31 cellular contexts compared by ENCODE assay signal in the genomic region with DNA sequence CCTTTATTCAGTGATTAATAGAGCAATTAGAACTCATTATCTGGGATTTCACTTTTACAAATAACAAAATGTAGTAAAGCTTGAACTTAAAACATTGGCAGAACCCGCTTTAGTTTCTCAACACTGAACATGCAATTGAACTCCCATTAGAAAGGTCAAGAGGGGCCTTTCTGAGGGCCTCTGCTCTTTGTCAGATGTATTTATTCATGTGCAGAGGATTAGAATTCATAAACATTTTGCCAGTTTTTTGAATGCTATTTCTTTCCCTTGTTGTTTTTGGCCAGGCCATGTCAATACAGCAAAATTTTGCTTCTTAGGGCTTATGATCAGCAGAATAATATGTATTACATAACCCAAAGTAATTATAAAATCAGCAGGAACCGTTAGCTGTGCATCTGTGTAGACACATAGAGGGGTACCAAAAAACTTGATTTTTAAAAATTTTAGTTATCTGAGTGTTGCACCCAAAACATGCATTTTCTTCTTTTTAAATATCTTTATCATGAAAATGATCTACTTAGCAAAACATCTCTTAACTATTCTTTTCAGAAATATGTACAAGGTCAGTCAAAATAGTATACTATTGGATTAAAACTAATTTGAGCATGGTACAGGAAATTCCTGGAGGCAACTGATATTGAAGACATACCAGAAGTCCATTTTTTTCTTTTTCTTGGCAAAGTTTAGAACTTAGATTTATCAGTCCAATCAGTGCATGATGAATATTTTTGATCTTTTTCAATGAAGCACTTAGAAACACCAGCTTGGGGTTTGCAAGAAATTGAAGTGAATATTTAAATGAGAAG.
DNase-seq lines count a peak whose midpoint lies in the region; ATAC-seq, FAIRE-seq and TF ChIP-seq lines count a peak whose summit lies in the region.
"Had no signal": no experiment of that assay in that cellular context is flagged by ENCODE, and none has a peak within 500 bp of the region (broad histone marks: within the 10 kb centered on the region; RNA-seq: fewer than 3 reads in every experiment).

No MANE protein-coding gene starts in this region.

- no peak for TF ChIP-seq CTCF in A549 (IDR thresholded peaks at IDR 0.05)
- TF ChIP-seq CTCF in choroid plexus epithelial cell (conservative IDR thresholded peaks at IDR 0.05; ENCODE audit: low read depth, low read length): no peak
- no peak for TF ChIP-seq CTCF in dorsolateral prefrontal cortex (IDR thresholded peaks at IDR 0.05 in 54 of 56, conservative IDR thresholded peaks at IDR 0.05 in 2 of 56; ENCODE audit: low read depth in 1 of 56, partially characterized antibody in 56 of 56)

- CTCF ChIA-PET in A549 (lab: Yijun Ruan, JAX): interaction anchor here (1.2 kb wide), 1 partner anchor 27 kb away, joined by 3 read pairs; no protein-coding TSS in a partner anchor

- intact Hi-C loops in dorsolateral prefrontal cortex (cut with DNase I): no loop called here

- H3K4me1 ChIP-seq in A549 (0 out of 3 replicates have a peak, but pooled peaks cover 3% of the 10 kb centered on the region), HUES48 (ENCODE audit: control insufficient read depth, insufficient read depth, low read length) (peaks cover 21% of the 10 kb centered on the region)
- H3K4me1 ChIP-seq: SJSA1, spleen had no signal

- DNase-seq in A549 (ENCODE audit: low read depth in 1 of 2, low spot score in 1 of 2) (no peak), choroid plexus epithelial cell (ENCODE audit: low read depth) (peak; percentile 50), fibroblast of the conjunctiva (ENCODE audit: low read depth) (peak; percentile 28), NCI-H748 treated with DMSO at 0.1 percent for 48 hours (lab: John Stamatoyannopoulos, UW) (no peak), dorsolateral prefrontal cortex (no peak)
- DNase-seq: activated CD4-positive, CD25-positive, alpha-beta regulatory T cell; activated CD8-positive, alpha-beta memory T cell treated with anti-CD3 and anti-CD28 coated beads, Interleukin-2, amount 10 ng/mL, durations not matched to agents 7 days and 5 days; activated gamma-delta T cell; activated naive CD8-positive, alpha-beta T cell treated with anti-CD3 and anti-CD28 coated beads for 36 hours; activated T-cell treated with anti-CD3 and anti-CD28 coated beads, Interleukin-2, amount 50 U/mL, for 4 hours; aorta; CD4-positive, alpha-beta memory T cell; hippocampal formation; left colon; NCI-H1417 treated with DMSO at 0.1 percent for 48 hours; NCI-H2081 treated with DMSO at 0.1 percent for 48 hours; NCI-H774; posterior cingulate gyrus; right cardiac atrium; spleen; stimulated activated CD4-positive, alpha-beta T cell treated with anti-CD3 and anti-CD28 coated beads, Interleukin-2, amount 100 ng/mL, for 24 hours had no signal

- ATAC-seq in A549 (no peak), GM21367 (IDR thresholded peaks at IDR 0.05; ENCODE audit: unreplicated experiment) (no peak), HG03039 (IDR thresholded peaks at IDR 0.05; ENCODE audit: unreplicated experiment) (no peak)
- ATAC-seq: activated CD8-positive, alpha-beta memory T cell treated with anti-CD3 and anti-CD28 coated beads, Interleukin-2, amount 10 ng/mL, durations not matched to agents 7 days and 5 days; activated T-cell treated with anti-CD3 and anti-CD28 coated beads, Interleukin-2, amount 50 U/mL, for 4 hours; esophagus mucosa; left colon; right cardiac atrium had no signal

- no peak for TF ChIP-seq RAD21 in A549 (conservative IDR thresholded peaks at IDR 0.05 in 1 of 2, IDR thresholded peaks at IDR 0.05 in 1 of 2)

- H3K4me2 ChIP-seq in A549: no peak overlapping the region

- TF ChIP-seq POLR2A in A549 (IDR thresholded peaks at IDR 0.05; ENCODE audit: low read length): no peak

- no peaks in the 10 kb centered on the region for H3K36me3 ChIP-seq in HUES48 (ENCODE audit: control insufficient read depth, insufficient read depth, low read length)
- H3K36me3 ChIP-seq: cardiac muscle cell, SJSA1, spleen, thoracic aorta had no signal

- H3K9me3 ChIP-seq in A549: no peaks in the 10 kb centered on the region
- H3K9me3 ChIP-seq in HUES48 (ENCODE audit: control insufficient read depth, insufficient read depth, low read length): no peaks in the 10 kb centered on the region
- H3K9me3 ChIP-seq: SJSA1, spleen, thoracic aorta had no signal

- FAIRE-seq in A549 (lab: Jason Lieb, UNC): peak; percentile 28
- FAIRE-seq: A204.1, D721Med had no signal

- no peaks in the 10 kb centered on the region for H3K27me3 ChIP-seq in HUES48 (ENCODE audit: control insufficient read depth, insufficient read depth, low read length)
- H3K27me3 ChIP-seq in dorsolateral prefrontal cortex: no peaks in the 10 kb centered on the region
- H3K27me3 ChIP-seq: cardiac muscle cell, SJSA1, spleen had no signal

- H3K9ac ChIP-seq in HUES48 (ENCODE audit: low read depth, low read length): no peak overlapping the region

- no peak for TF ChIP-seq EP300 in A549 (IDR thresholded peaks at IDR 0.05)

- H3K4me3 ChIP-seq in A549: no peak overlapping the region
- no peak overlapping the region for H3K4me3 ChIP-seq in HUES48 (ENCODE audit: low read depth, low read length)
- H3K4me3 ChIP-seq in choroid plexus epithelial cell (ENCODE audit: low read depth, low read length): no peak overlapping the region
- no peak overlapping the region for H3K4me3 ChIP-seq in dorsolateral prefrontal cortex
- H3K4me3 ChIP-seq: cardiac muscle cell, coronary artery, SJSA1, spleen, thoracic aorta had no signal

- POLR2A ChIA-PET in A549 (lab: Yijun Ruan, JAX): no interaction called here

- H3K27ac ChIP-seq in A549 (no peak overlapping the region), HUES48 (ENCODE audit: low read depth, low read length) (peak overlapping the region; percentile 95), dorsolateral prefrontal cortex (no peak overlapping the region)
- H3K27ac ChIP-seq: cardiac muscle cell, coronary artery, SJSA1, spleen, thoracic aorta had no signal

- WGBS in A549 (ENCODE audit: missing lambda C conversion rate): 61% methylated on average over 2 of the region's 2 CpGs

TF ChIP-seq in A549, 52 proteins besides CTCF, POLR2A, EP300 and RAD21:
- TF ChIP-seq CHD2 (IDR thresholded peaks at IDR 0.05; ENCODE audit: low read length, partially characterized antibody): no peak
- no peak for TF ChIP-seq ESRRA (IDR thresholded peaks at IDR 0.05; ENCODE audit: borderline replicate concordance, low read length)
- TF ChIP-seq ZNF302 (CRISPR knock-in tag; IDR thresholded peaks at IDR 0.05): no peak
- no peak for TF ChIP-seq EHF (CRISPR knock-in tag; IDR thresholded peaks at IDR 0.05)
- TF ChIP-seq GATA3 (IDR thresholded peaks at IDR 0.05; ENCODE audit: borderline replicate concordance): no peak
- TF ChIP-seq, protein P1, sequence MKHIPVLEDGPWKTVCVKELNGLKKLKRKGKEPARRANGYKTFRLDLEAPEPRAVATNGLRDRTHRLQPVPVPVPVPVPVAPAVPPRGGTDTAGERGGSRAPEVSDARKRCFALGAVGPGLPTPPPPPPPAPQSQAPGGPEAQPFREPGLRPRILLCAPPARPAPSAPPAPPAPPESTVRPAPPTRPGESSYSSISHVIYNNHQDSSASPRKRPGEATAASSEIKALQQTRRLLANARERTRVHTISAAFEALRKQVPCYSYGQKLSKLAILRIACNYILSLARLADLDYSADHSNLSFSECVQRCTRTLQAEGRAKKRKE (CRISPR knock-in tag; IDR thresholded peaks at IDR 0.05; ENCODE audit: low read depth): no peak
- TF ChIP-seq CBX8 (IDR thresholded peaks at IDR 0.05): no peak
- no peak for TF ChIP-seq KDM1A (IDR thresholded peaks at IDR 0.05; ENCODE audit: low read depth)

Comparison
In these comparisons a context has a peak if more than half of its experiments do, and no peak if none do; other contexts are left out.
1. DNase-seq: peak in choroid plexus epithelial cell (single experiment) and fibroblast of the conjunctiva (single experiment); none in A549 (0 of 2), NCI-H748 treated with DMSO at 0.1 percent for 48 hours (single experiment) and dorsolateral prefrontal cortex (0 of 10).